Comparison of ENCODE assay signal across 15 cellular contexts in the genomic region with DNA sequence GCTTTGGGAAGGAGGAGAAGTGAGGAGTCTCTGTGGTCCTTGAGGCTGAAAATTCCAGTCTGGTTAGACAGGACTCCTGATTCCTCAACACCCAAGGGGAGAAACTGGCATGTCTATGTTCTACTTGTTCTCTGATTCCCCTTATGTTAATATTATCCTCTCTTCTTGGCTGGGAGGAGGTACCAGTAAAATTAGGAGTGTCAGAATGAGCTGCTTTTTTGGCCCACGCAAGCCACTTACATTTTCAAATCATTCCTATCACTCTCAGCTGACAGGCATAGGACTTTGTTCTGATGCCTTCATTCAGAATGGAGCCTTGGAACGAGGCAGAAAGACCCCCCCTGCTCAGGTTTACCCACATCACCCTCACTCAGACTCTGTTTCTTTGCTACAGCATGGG.
"Had no signal": no experiment of that assay in that cellular context is flagged by ENCODE, and none has a peak within 500 bp of the region (broad histone marks: within the 10 kb centered on the region; RNA-seq: fewer than 3 reads in every experiment).

No MANE protein-coding gene starts in this region.

- H3K4me3 ChIP-seq: dorsolateral prefrontal cortex, gastroesophageal sphincter, lower lobe of right lung, psoas muscle, right lobe of liver, smooth muscle cell had no signal

- H3K27ac Mint-ChIP-seq: endodermal cell had no signal

- H3K27me3 ChIP-seq: right lobe of liver had no signal

- H3K9me3 ChIP-seq: gastroesophageal sphincter, lower lobe of right lung, psoas muscle, right lobe of liver had no signal

- H3K27ac ChIP-seq: dorsolateral prefrontal cortex, gastroesophageal sphincter, lower lobe of right lung, psoas muscle, right lobe of liver had no signal

- DNase-seq: activated CD4-positive, CD25-positive, alpha-beta regulatory T cell; activated CD8-positive, alpha-beta memory T cell treated with anti-CD3 and anti-CD28 coated beads, Interleukin-2, amount 50 U/mL, for 48 hours; dorsolateral prefrontal cortex; endodermal cell; erythroblast; left colon; lower lobe of right lung; psoas muscle; right lobe of liver; stimulated activated naive CD8-positive, alpha-beta T cell treated with anti-CD3 and anti-CD28 coated beads, Interleukin-15, Interleukin-2, amounts not matched to agents 100 U/mL and 50 U/mL, for 24 hours; SW 1271 had no signal

- ATAC-seq: gastroesophageal sphincter; left colon; lower lobe of right lung; psoas muscle; right lobe of liver; stimulated activated naive CD8-positive, alpha-beta T cell treated with anti-CD3 and anti-CD28 coated beads, Interleukin-15, Interleukin-2, amounts not matched to agents 100 U/mL and 50 U/mL, for 24 hours had no signal

- H3K9me3 Mint-ChIP-seq: activated T-helper 2 cell treated with anti-CD3 and anti-CD28 coated beads, Interferon-gamma antibody, Interleukin-2, Interleukin-4, amounts not matched to agents 10 μg/mL and 5 μg/mL and 100 μg/mL, durations not matched to agents 14 hours and 24 hours and 36 hours; endodermal cell; neural crest cell had no signal

- H3K4me1 ChIP-seq: gastroesophageal sphincter, lower lobe of right lung, psoas muscle, right lobe of liver had no signal

- H3K36me3 ChIP-seq: gastroesophageal sphincter, lower lobe of right lung, right lobe of liver had no signal

- H3K4me3 Mint-ChIP-seq: endodermal cell, neural crest cell had no signal
